8 cellular contexts compared by ENCODE assay signal in genomic region chr1:156456625-156457465, GRCh38. TPM values are rescaled to one million over a fixed set of nuclear protein-coding genes. Genes with fewer than 3 reads are reported as not detected.
A peak's percentile ranks its signal among the peaks of the same experiment; 100 is the strongest.
DNase-seq lines count a peak whose midpoint lies in the region; ATAC-seq and TF ChIP-seq lines count a peak whose summit lies in the region.

No MANE protein-coding gene starts in this region.

- H3K9me3 ChIP-seq in DND-41 (ENCODE audit: insufficient read depth, low read length, severe bottlenecking) (no peaks in the 10 kb centered on the region), Karpas-422 (ENCODE audit: low read length) (no peaks in the 10 kb centered on the region), Peyer's patch (no peaks in the 10 kb centered on the region), esophagus squamous epithelium (no peaks in the 10 kb centered on the region), muscle layer of duodenum (ENCODE audit: control insufficient read depth in 1 of 2, low read length in 2 of 2) (no peaks in the 10 kb centered on the region)

- H3K27ac ChIP-seq in DND-41 (ENCODE audit: low read length) (peak overlapping the region; percentile 97), Karpas-422 (ENCODE audit: low read length) (peak overlapping the region; percentile 93), Peyer's patch (peak overlapping the region; percentile 91 to 99 (median 98)), esophagus squamous epithelium (peak overlapping the region; percentile 93 to 100 (median 100)), muscle layer of duodenum (ENCODE audit: low read length) (peak overlapping the region; percentile 100)

- H3K79me2 ChIP-seq in DND-41 (ENCODE audit: insufficient read depth, low read length) (no peaks in the 10 kb centered on the region), Karpas-422 (ENCODE audit: low read length) (no peaks in the 10 kb centered on the region)

- H3K27me3 ChIP-seq in DND-41 (ENCODE audit: insufficient read depth, low read length, poor library complexity) (no peaks in the 10 kb centered on the region), Karpas-422 (ENCODE audit: low read length) (no peaks in the 10 kb centered on the region), Peyer's patch (no peaks in the 10 kb centered on the region), esophagus squamous epithelium (no peaks in the 10 kb centered on the region), muscle layer of duodenum (ENCODE audit: low read depth, low read length) (no peaks in the 10 kb centered on the region)

- 0 to 1% methylated on average over 1 to 23 of the region's 59 CpGs for WGBS in esophagus squamous epithelium, 2 donors

- intact Hi-C loops in esophagus squamous epithelium (cut with DNase I), result loop anchor here (5.0 kb wide), 2 partner anchors 40 to 145 kb away; partner anchors contain the start of gene GPATCH4

- peak; percentile 85 for ATAC-seq in DND-41 (ENCODE audit: insufficient read depth, low read depth)
- ATAC-seq in GM21825 (IDR thresholded peaks at IDR 0.05; ENCODE audit: unreplicated experiment), result peak; percentile 67

- no peaks in the 10 kb centered on the region for H3K36me3 ChIP-seq in DND-41 (ENCODE audit: insufficient read depth, low read length)
- no peaks in the 10 kb centered on the region for H3K36me3 ChIP-seq in Karpas-422 (ENCODE audit: insufficient read depth, low read length)
- no peaks in the 10 kb centered on the region for H3K36me3 ChIP-seq in Peyer's patch
- H3K36me3 ChIP-seq in esophagus squamous epithelium, result no peaks in the 10 kb centered on the region
- H3K36me3 ChIP-seq in muscle layer of duodenum (ENCODE audit: control insufficient read depth in 1 of 2, insufficient read depth in 2 of 2, low read length in 2 of 2), result peaks cover 0 to 4% of the 10 kb centered on the region in 2 donors

- peaks cover 26% of the 10 kb centered on the region for H3K4me1 ChIP-seq in DND-41 (ENCODE audit: insufficient read depth, low read length)
- H3K4me1 ChIP-seq in Karpas-422 (ENCODE audit: low read length), result peaks cover 30% of the 10 kb centered on the region
- peaks cover 0 to 12% (median 4%) of the 10 kb centered on the region in 4 donors for H3K4me1 ChIP-seq in Peyer's patch
- peaks cover 4 to 31% (median 10%) of the 10 kb centered on the region in 3 donors for H3K4me1 ChIP-seq in esophagus squamous epithelium
- H3K4me1 ChIP-seq in muscle layer of duodenum (ENCODE audit: control insufficient read depth in 1 of 2, insufficient read depth in 2 of 2, low read length in 2 of 2), result no peaks in the 10 kb centered on the region

- H3K9me2 ChIP-seq in Karpas-422 (replicated peaks; ENCODE audit: insufficient read depth, low read length), result no peaks in the 10 kb centered on the region

- H3K4me3 ChIP-seq in DND-41 (ENCODE audit: low read depth in 1 of 2, low read length in 2 of 2), result peak overlapping the region; percentile 42 to 73; a peak in 3 of 4 replicates
- H3K4me3 ChIP-seq in Karpas-422 (ENCODE audit: low read length), result peak overlapping the region; percentile 77
- peak overlapping the region; percentile 40 to 64 (median 60) for H3K4me3 ChIP-seq in Peyer's patch
- peak overlapping the region; percentile 42 to 77 (median 72) for H3K4me3 ChIP-seq in esophagus squamous epithelium
- peak overlapping the region; percentile 75 to 79 for H3K4me3 ChIP-seq in muscle layer of duodenum (ENCODE audit: low read depth in 1 of 2, low read length in 2 of 2)

- DNase-seq in DND-41 (peak; percentile 98), Karpas-422 (peak; percentile 98), Peyer's patch (peak; percentile 97 to 99 (median 99)), activated T-helper 1 cell treated with Interleukin-2 at 50 U/mL for 16 hours (ENCODE audit: low read depth) (peak; percentile 89), esophagus squamous epithelium (lab: John Stamatoyannopoulos, UW) (peak; percentile 80)
- DNase-seq in stimulated activated CD8-positive, alpha-beta memory T cell treated with anti-CD3 and anti-CD28 coated beads, Interleukin-7, amount 100 ng/mL, for 24 hours (ENCODE audit: low read depth), result peak; percentile 93

- TF ChIP-seq POLR2A in Peyer's patch (IDR thresholded peaks at IDR 0.05), result peak; percentile 83 to 94
- TF ChIP-seq POLR2A in esophagus squamous epithelium (IDR thresholded peaks at IDR 0.05), result peak in 3 of 4 donors; percentile 81 to 91 (median 91)

- H2AFZ ChIP-seq in DND-41 (ENCODE audit: low read depth, low read length), result peak overlapping the region; percentile 90
- peak overlapping the region; percentile 85; the same call in 1 of the 2 replicates for H2AFZ ChIP-seq in Karpas-422 (ENCODE audit: low read length)

- H3K9ac ChIP-seq in DND-41 (ENCODE audit: low read depth, low read length), result peak overlapping the region; percentile 90
- peak overlapping the region; percentile 89 for H3K9ac ChIP-seq in Karpas-422 (ENCODE audit: low read length)

- TF ChIP-seq CTCF in DND-41 (IDR thresholded peaks at IDR 0.05; ENCODE audit: borderline replicate concordance, extremely low read depth, low read length, poor library complexity, severe bottlenecking), result no peak
- TF ChIP-seq CTCF in Peyer's patch (IDR thresholded peaks at IDR 0.05), result no peak
- TF ChIP-seq CTCF in esophagus squamous epithelium (IDR thresholded peaks at IDR 0.05), result no peak

- H3K4me2 ChIP-seq in DND-41 (ENCODE audit: insufficient read depth, low read length), result peak overlapping the region; percentile 89
- H3K4me2 ChIP-seq in Karpas-422 (ENCODE audit: low read depth, low read length, poor library complexity, severe bottlenecking), result peak overlapping the region; percentile 93

- H4K20me1 ChIP-seq in DND-41 (ENCODE audit: insufficient read depth, low read length) (no peaks in the 10 kb centered on the region), Karpas-422 (ENCODE audit: insufficient read depth, low read depth, low read length) (no peaks in the 10 kb centered on the region)

RNA-seq across cellular contexts. Expression of gene MEF2D, which starts 43.7 kb away (rescaled TPM):
- 22.3 and 24.7 TPM in 2 replicates for total RNA-seq in Karpas-422 (2014; rRNA removed; shearing (Covaris generic); ENCODE audit: low replicate concordance)
- total RNA-seq in Peyer's patch, result 10 to 100 TPM; 46.8 to 97.4 (median 64.1) TPM
- 10 to 100 TPM in 3 of 4 donors, 1 to 10 TPM in 1; 9.1 to 30.1 (median 12.1) TPM for total RNA-seq in esophagus squamous epithelium

Comparison
In these comparisons a context has a peak if more than half of its experiments do, and no peak if none do; other contexts are left out.
1. Peak in every context shown above with its lines: DNase-seq, ATAC-seq, H3K4me3 ChIP-seq and H3K27ac ChIP-seq.